In the genomic region with DNA sequence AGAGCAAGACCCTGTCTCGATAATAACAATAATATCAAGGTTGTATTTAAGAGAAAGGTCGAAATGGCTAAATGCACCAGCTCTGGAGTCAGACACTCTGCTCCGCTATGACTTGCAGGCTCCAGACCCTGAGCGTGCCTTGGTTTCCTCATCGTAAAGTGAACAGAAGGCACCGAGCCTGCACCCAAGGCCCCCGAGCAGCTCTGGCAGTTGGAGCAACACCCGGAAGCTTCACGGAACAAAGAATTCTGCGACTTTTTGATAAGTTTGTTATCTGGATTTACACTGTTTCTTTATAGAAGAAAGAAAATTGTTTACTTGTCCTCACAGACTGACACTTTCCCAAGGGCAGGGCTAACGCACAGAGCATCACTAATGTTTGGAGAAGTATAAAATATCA, we compare ENCODE assay signal across 24 cellular contexts.
"Had no signal": no experiment of that assay in that cellular context is flagged by ENCODE, and none has a peak within 500 bp of the region (broad histone marks: within the 10 kb centered on the region; RNA-seq: fewer than 3 reads in every experiment).

No MANE protein-coding gene starts in this region.

- H3K4me1 Mint-ChIP-seq: nephron had no signal

- H3K27ac Mint-ChIP-seq: immature natural killer cell; naive B cell; stimulated activated naive B cell treated with anti-CD40 and anti-IgM and Interleukin-4, amounts not matched to agents 10 μg/mL and 1 μg/mL and 100 μg/mL, for 72 hours had no signal

- H3K9me3 Mint-ChIP-seq: immature natural killer cell; nephron; stimulated activated naive B cell treated with anti-CD40 and anti-IgM and Interleukin-4, amounts not matched to agents 10 μg/mL and 1 μg/mL and 100 μg/mL, for 72 hours had no signal

- H3K36me3 ChIP-seq: gastrocnemius medialis, left ventricle myocardium inferior had no signal

- H3K27me3 ChIP-seq: gastrocnemius medialis, sigmoid colon had no signal

- ATAC-seq: gastrocnemius medialis; psoas muscle; stimulated activated naive B cell treated with anti-CD40 and anti-IgM and Interleukin-4, amounts not matched to agents 10 μg/mL and 1 μg/mL and 100 μg/mL, for 72 hours had no signal

- H3K36me3 Mint-ChIP-seq: immature natural killer cell; naive B cell; stimulated activated naive B cell treated with anti-CD40 and anti-IgM and Interleukin-4, amounts not matched to agents 10 μg/mL and 1 μg/mL and 100 μg/mL, for 72 hours had no signal

- DNase-seq: cortex of kidney; effector CD8-positive, alpha-beta T cell; gastrocnemius medialis; immature natural killer cell; left ventricle myocardium inferior; mesenchymal stem cell; naive B cell; occipital lobe; psoas muscle; retina; sigmoid colon; stimulated activated CD4-positive, alpha-beta T cell treated with anti-CD3 and anti-CD28 coated beads, Interleukin-2, amount 100 ng/mL, for 24 hours; stimulated activated CD4-positive, alpha-beta T cell treated with anti-CD3 and anti-CD28 coated beads, Interleukin-4, amount 100 ng/mL, for 4 hours; stimulated activated naive B cell treated with anti-CD40 and anti-IgM and Interleukin-4, amounts not matched to agents 10 μg/mL and 1 μg/mL and 100 μg/mL, for 72 hours; stomach; substantia nigra; trophoblast cell had no signal

- H3K4me3 Mint-ChIP-seq: immature natural killer cell; naive B cell; stimulated activated naive B cell treated with anti-CD40 and anti-IgM and Interleukin-4, amounts not matched to agents 10 μg/mL and 1 μg/mL and 100 μg/mL, for 72 hours had no signal

- H3K27ac ChIP-seq: dorsolateral prefrontal cortex, epithelial cell of prostate, esophagus muscularis mucosa, gastrocnemius medialis, left ventricle myocardium inferior, parathyroid adenoma, psoas muscle, sigmoid colon, skin epidermis, stomach had no signal

- H3K4me1 ChIP-seq: parathyroid adenoma had no signal

- H3K9me3 ChIP-seq: esophagus muscularis mucosa, gastrocnemius medialis, left ventricle myocardium inferior, psoas muscle, sigmoid colon, stomach had no signal

- H3K4me3 ChIP-seq: dorsolateral prefrontal cortex, esophagus muscularis mucosa, gastrocnemius medialis, left ventricle myocardium inferior, lung, psoas muscle, sigmoid colon, skin epidermis, stomach had no signal
